ENCODE assay signal across 25 cellular contexts in genomic region chr13:31441804-31442487, GRCh38.
DNase-seq lines count a peak whose midpoint lies in the region; ATAC-seq and TF ChIP-seq lines count a peak whose summit lies in the region.
"Had no signal": no experiment of that assay in that cellular context is flagged by ENCODE, and none has a peak within 500 bp of the region (broad histone marks: within the 10 kb centered on the region; RNA-seq: fewer than 3 reads in every experiment).

No MANE protein-coding gene starts in this region.

- no peaks in the 10 kb centered on the region for H3K36me3 Mint-ChIP-seq in H9 (ENCODE audit: insufficient read depth in 1 of 3, low read depth in 3 of 3)
- H3K36me3 Mint-ChIP-seq: activated naive CD8-positive, alpha-beta T cell; IgD-negative memory B cell; natural killer cell treated with Interleukin-12 subunit alpha and Interleukin-12 subunit beta and Interleukin-15 and Interleukin-18, amount 100 ng/mL, for 72 hours had no signal

- H3K79me2 ChIP-seq in H9 (ENCODE audit: insufficient read depth, low read length): no peaks in the 10 kb centered on the region

- no peak overlapping the region for H3K27ac Mint-ChIP-seq in H9
- H3K27ac Mint-ChIP-seq: activated CD8-positive, alpha-beta T cell treated with anti-CD3 and anti-CD28 coated beads for 36 hours; activated naive CD8-positive, alpha-beta T cell; IgD-negative memory B cell; natural killer cell treated with Interleukin-12 subunit alpha and Interleukin-12 subunit beta and Interleukin-15 and Interleukin-18, amount 100 ng/mL, for 72 hours; progenitor cell of endocrine pancreas had no signal

- no peak for TF ChIP-seq CTCF in H9 (conservative IDR thresholded peaks at IDR 0.05)
- no peak for TF ChIP-seq CTCF in cardiac fibroblast (IDR thresholded peaks at IDR 0.05; ENCODE audit: low read depth, low read length)
- no peak for TF ChIP-seq CTCF in right atrium auricular region (IDR thresholded peaks at IDR 0.05)

- no peaks in the 10 kb centered on the region for H3K36me3 ChIP-seq in right atrium auricular region
- H3K36me3 ChIP-seq: esophagus squamous epithelium, stomach, thyroid gland had no signal

- H4K91ac ChIP-seq in H9 (ENCODE audit: insufficient read length, low read depth, low read length): no peak overlapping the region

- H3K9me3 ChIP-seq in H9 (ENCODE audit: control insufficient read depth, low read depth, low read length) (no peaks in the 10 kb centered on the region), right atrium auricular region (no peaks in the 10 kb centered on the region)
- H3K9me3 ChIP-seq: esophagus squamous epithelium, mucosa of descending colon, stomach, thyroid gland had no signal

- no peak overlapping the region for H3K56ac ChIP-seq in H9 (ENCODE audit: insufficient read length, low read depth, low read length)

- H2BK12ac ChIP-seq in H9 (ENCODE audit: insufficient read length, low read depth, low read length): no peak overlapping the region

- no peaks in the 10 kb centered on the region for H3K23me2 ChIP-seq in H9 (ENCODE audit: insufficient read length, low read depth, low read length, poor library complexity, severe bottlenecking)

- H3K23ac ChIP-seq in H9 (ENCODE audit: insufficient read length, low read depth, low read length): no peak overlapping the region

- H3K4me3 ChIP-seq in cardiac fibroblast (replicated peaks in 1 of 2; ENCODE audit: low read depth in 2 of 2, low read length in 2 of 2) (no peak overlapping the region), right atrium auricular region (no peak overlapping the region)
- H3K4me3 ChIP-seq: esophagus squamous epithelium, lung, mucosa of descending colon, skin epidermis, stomach, thyroid gland had no signal

- no peak overlapping the region for H2BK20ac ChIP-seq in H9 (ENCODE audit: low read depth, low read length, poor library complexity, severe bottlenecking)

- no peaks in the 10 kb centered on the region for H3K79me1 ChIP-seq in H9 (ENCODE audit: insufficient read depth, low read depth, low read length, poor library complexity, severe bottlenecking)

- no peak overlapping the region for H2BK5ac ChIP-seq in H9 (ENCODE audit: insufficient read length, low read length)

- H2AK5ac ChIP-seq in H9 (ENCODE audit: insufficient read length, low read length): no peak overlapping the region

- H3T11ph ChIP-seq in H9 (ENCODE audit: low read length): no peak overlapping the region

- no peak overlapping the region for H3K27ac ChIP-seq in H9 (ENCODE audit: insufficient read length, low read depth, low read length)
- H3K27ac ChIP-seq in right atrium auricular region: peak overlapping the region; percentile 31 to 37
- H3K27ac ChIP-seq: esophagus squamous epithelium, skin epidermis, stomach, thyroid gland had no signal

- H2BK15ac ChIP-seq in H9 (ENCODE audit: low read depth, low read length): no peak overlapping the region

- H3K14ac ChIP-seq in H9 (ENCODE audit: insufficient read depth, low read length): 0 out of 2 replicates have a peak overlapping the region, but pooled peaks have one; percentile 3

- intact Hi-C loops in sciatic nerve (cut with DNase I): no loop called here

- no peak overlapping the region for H3K4me3 Mint-ChIP-seq in H9
- H3K4me3 Mint-ChIP-seq: activated CD8-positive, alpha-beta T cell treated with anti-CD3 and anti-CD28 coated beads for 36 hours; activated naive CD8-positive, alpha-beta T cell; IgD-negative memory B cell; natural killer cell treated with Interleukin-12 subunit alpha and Interleukin-12 subunit beta and Interleukin-15 and Interleukin-18, amount 100 ng/mL, for 72 hours had no signal

- WGBS in H9 (ENCODE audit: extremely low coverage, insufficient read length, low lambda C conversion rate): no CpG with 5 or more reads among the region's 9 CpGs

- no peak overlapping the region for H3K9ac ChIP-seq in H9 (ENCODE audit: extremely low read depth, insufficient read length, low read length)

- no peaks in the 10 kb centered on the region for H3K4me1 ChIP-seq in H9 (ENCODE audit: insufficient read depth, low read length)
- peaks cover 0 to 3% of the 10 kb centered on the region in 2 donors for H3K4me1 ChIP-seq in right atrium auricular region
- H3K4me1 ChIP-seq: esophagus squamous epithelium, stomach, thyroid gland had no signal

- no peaks in the 10 kb centered on the region for H3K9me3 Mint-ChIP-seq in H9
- H3K9me3 Mint-ChIP-seq: activated CD8-positive, alpha-beta T cell treated with anti-CD3 and anti-CD28 coated beads for 36 hours; IgD-negative memory B cell; natural killer cell treated with Interleukin-12 subunit alpha and Interleukin-12 subunit beta and Interleukin-15 and Interleukin-18, amount 100 ng/mL, for 72 hours had no signal

- H3K4ac ChIP-seq in H9 (ENCODE audit: low read depth, low read length): no peak overlapping the region

- no peak for DNase-seq in H9
- DNase-seq in cardiac fibroblast (ENCODE audit: low read depth in 2 of 2): peak; percentile 8 to 21
- DNase-seq in right atrium auricular region (ENCODE audit: low spot score): peak; percentile 65
- peak; percentile 59 for DNase-seq in sciatic nerve (ENCODE audit: low spot score)
- no peak for DNase-seq in DMS53 treated with DMSO at 0.1 percent for 48 hours (lab: John Stamatoyannopoulos, UW; ENCODE audit: unreplicated experiment)
- DNase-seq in Kasumi-1 (lab: John Stamatoyannopoulos, UW): no peak
- DNase-seq: activated CD4-positive, CD25-positive, alpha-beta regulatory T cell; activated CD8-positive, alpha-beta T cell treated with anti-CD3 and anti-CD28 coated beads for 36 hours; esophagus squamous epithelium; H7; mucosa of descending colon; NCI-H1092; NCI-H187 treated with DMSO at 0.1 percent for 48 hours; NCI-H526; SIG-M5; stomach had no signal

- H2BK120ac ChIP-seq in H9 (ENCODE audit: low read depth, low read length, poor library complexity, severe bottlenecking): no peak overlapping the region

- H3K27me3 ChIP-seq in H9 (ENCODE audit: insufficient read depth, low read length) (no peaks in the 10 kb centered on the region), right atrium auricular region (no peaks in the 10 kb centered on the region)
- H3K27me3 ChIP-seq: esophagus squamous epithelium, stomach, thyroid gland had no signal

- no peak overlapping the region for H2AFZ ChIP-seq in H9 (ENCODE audit: low read length)

- H4K8ac ChIP-seq in H9 (replicated peaks; ENCODE audit: insufficient read length, low read depth, low read length): peak overlapping the region; percentile 18

- no peaks in the 10 kb centered on the region for H3K27me3 Mint-ChIP-seq in H9 (ENCODE audit: low read depth)
- H3K27me3 Mint-ChIP-seq: IgD-negative memory B cell had no signal

- no peak overlapping the region for H3K4me2 ChIP-seq in H9 (ENCODE audit: insufficient read depth, insufficient read length, low read length)

- no peak overlapping the region for H4K5ac ChIP-seq in H9 (ENCODE audit: insufficient read length, low read depth, low read length)

- no peaks in the 10 kb centered on the region for H4K20me1 ChIP-seq in H9 (ENCODE audit: control insufficient read depth, insufficient read depth, insufficient read length)

- H3K4me1 Mint-ChIP-seq in H9: peaks cover 5 to 11% of the 10 kb centered on the region in 2 experiments

- no peak overlapping the region for H3K18ac ChIP-seq in H9 (ENCODE audit: insufficient read length, low read depth, low read length)

- ATAC-seq in sciatic nerve: peak; percentile 73
- ATAC-seq in GM18868 (IDR thresholded peaks at IDR 0.05; ENCODE audit: unreplicated experiment): no peak
- ATAC-seq: activated CD8-positive, alpha-beta T cell treated with anti-CD3 and anti-CD28 coated beads for 36 hours; Panc1 had no signal

Comparison
In these comparisons a context has a peak if more than half of its experiments do, and no peak if none do; other contexts are left out.
1. DNase-seq: peak in cardiac fibroblast (2 of 2), right atrium auricular region (single experiment) and sciatic nerve (single experiment); none in H9 (single experiment), DMS53 treated with DMSO at 0.1 percent for 48 hours (single experiment) and Kasumi-1 (0 of 2).